Comparison of ENCODE assay signal across 8 cellular contexts in the genomic region with DNA sequence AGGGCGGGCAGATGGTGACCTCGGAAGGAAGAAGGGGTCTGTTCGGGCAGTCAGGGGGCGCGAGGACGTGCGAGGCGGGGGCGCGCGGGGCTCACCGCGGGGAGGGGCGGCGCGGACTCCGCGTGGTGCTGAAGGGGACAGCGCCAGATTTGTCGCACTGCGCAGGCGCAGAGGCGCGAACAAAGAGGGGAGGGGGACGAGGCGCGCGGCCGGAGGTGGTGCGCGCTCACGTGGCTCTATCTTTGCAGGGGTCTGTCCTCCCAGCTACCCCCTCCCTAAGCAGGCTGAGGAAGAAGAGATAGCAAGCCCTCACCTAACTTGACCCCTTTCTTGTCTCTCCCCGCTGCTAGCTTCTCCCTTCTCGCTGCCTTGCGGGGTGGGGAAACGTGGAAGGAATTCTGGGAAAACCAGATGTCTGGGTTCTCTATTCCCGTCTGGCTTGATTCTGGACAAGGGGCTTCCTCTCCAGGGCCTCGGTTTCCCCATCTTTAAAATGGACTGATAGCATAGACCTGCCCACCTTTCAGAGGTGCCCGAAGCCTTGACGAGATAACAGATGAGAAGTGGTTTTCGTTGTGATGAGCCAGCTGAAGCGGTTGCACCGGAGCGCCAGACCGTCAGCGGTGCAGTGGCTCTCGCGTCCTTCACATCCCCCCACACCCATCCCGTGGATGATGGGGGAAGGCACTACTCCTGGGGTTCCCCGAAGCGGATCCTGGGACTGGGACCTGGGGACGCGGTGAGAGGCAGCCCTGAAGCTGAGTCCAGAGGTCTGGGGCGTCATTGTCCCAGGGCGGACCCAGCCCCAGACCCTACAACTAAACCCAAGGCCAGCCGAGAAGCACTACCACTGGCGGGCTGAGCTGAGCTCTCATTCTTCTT. TPM values are rescaled to one million over a fixed set of nuclear protein-coding genes. Genes with fewer than 3 reads are reported as not detected.
DNase-seq lines count a peak whose midpoint lies in the region; ATAC-seq lines count a peak whose summit lies in the region.

No MANE protein-coding gene starts in this region.

- H3K27me3 ChIP-seq in iPS-15b (ENCODE audit: control insufficient read depth, insufficient read depth, low read length), result no peaks in the 10 kb centered on the region

- peak overlapping the region; percentile 87 for H3K4me3 ChIP-seq in iPS-15b (ENCODE audit: low read depth, low read length)
- H3K4me3 ChIP-seq in skin epidermis, result peak overlapping the region; percentile 72 to 89 (median 74)

- H3K27ac ChIP-seq in skin epidermis, result peak overlapping the region in 14 of 21 experiments; percentile 76 to 95 (median 89)

- peak overlapping the region; percentile 95 to 97 for H3K27ac Mint-ChIP-seq in T-cell

- H3K27me3 Mint-ChIP-seq in T-cell, result peaks cover 22 to 31% of the 10 kb centered on the region in 2 donors

- POLR2A ChIA-PET in T-cell (lab: Charles Lee), result interaction anchor here (0.5 to 1.1 kb wide), 2 partner anchors 23 to 333 kb away, joined by 3 read pairs; no protein-coding TSS in a partner anchor

- no peaks in the 10 kb centered on the region for H3K9me3 ChIP-seq in iPS-15b (ENCODE audit: control insufficient read depth, insufficient read depth, low read length)

- H3K4me1 Mint-ChIP-seq in T-cell, result peaks cover 26 to 46% (median 36%) of the 10 kb centered on the region in 3 donors

- H3K9ac ChIP-seq in iPS-15b (ENCODE audit: low read depth, low read length), result no peak overlapping the region

- H3K4me3 Mint-ChIP-seq in T-cell, result peak overlapping the region; percentile 95 to 98 (median 95)

- no peaks in the 10 kb centered on the region for H3K9me3 Mint-ChIP-seq in T-cell

- DNase-seq in Daoy (ENCODE audit: low read depth) (peak; percentile 57), MV-4-11 (lab: John Stamatoyannopoulos, UW) (peak; percentile 28), T-cell (peak in 33 of 34 experiments; percentile 41 to 70 (median 57)), astrocyte of the hippocampus (ENCODE audit: low read depth, low spot score) (peak; percentile 69)

- H3K36me3 ChIP-seq in iPS-15b (ENCODE audit: control insufficient read depth, insufficient read depth, low read length), result peaks cover 8% of the 10 kb centered on the region

- peaks cover 2% of the 10 kb centered on the region for H3K4me1 ChIP-seq in iPS-15b (ENCODE audit: control insufficient read depth, insufficient read depth, low read length)

- CTCF ChIA-PET in T-cell (lab: Charles Lee), result interaction anchor here in 1 of 2 donors (0.9 to 1.3 kb wide), 4 partner anchors 13 to 190 kb away, joined by 3 to 4 read pairs (median 3); no protein-coding TSS in a partner anchor

- no peaks in the 10 kb centered on the region for H3K36me3 Mint-ChIP-seq in T-cell

- ATAC-seq in T-cell (replicated peaks in 1 of 4), result peak in 1 of 4 experiments; percentile 14
- ATAC-seq in HG03175 (IDR thresholded peaks at IDR 0.05; ENCODE audit: unreplicated experiment), result no peak
- no peak for ATAC-seq in HG03521 (IDR thresholded peaks at IDR 0.05; ENCODE audit: unreplicated experiment)

RNA-seq across cellular contexts. Expression of gene FBXL15, which starts 0.8 kb away (rescaled TPM):
- total RNA-seq in Daoy (2014; rRNA removed; shearing (Covaris generic)), result 4.9 and 8.1 TPM in 2 replicates
- 10 to 100 TPM; 13.3 to 30.4 (median 23.7) TPM for total RNA-seq in T-cell

RNA-seq across cellular contexts. Expression of gene PSD, which starts 1.2 kb away (rescaled TPM):
- total RNA-seq in Daoy (2014; rRNA removed; shearing (Covaris generic)), result 0.29 TPM in 1 of 2 replicates, not detected in the other
- 10 to 100 TPM in 2 of 5 donors, 1 to 10 TPM in 3; 8.7 to 11.8 (median 8.8) TPM for total RNA-seq in T-cell

RNA-seq across cellular contexts. Expression of gene CUEDC2, which starts 12.6 kb away (rescaled TPM):
- 19.5 and 30.1 TPM in 2 replicates for total RNA-seq in Daoy (2014; rRNA removed; shearing (Covaris generic))
- total RNA-seq in T-cell, result 10 to 100 TPM; 32.2 to 41.4 (median 37.8) TPM

RNA-seq across cellular contexts. Expression of gene NFKB2, which starts 24.3 kb away (rescaled TPM):
- total RNA-seq in Daoy (2014; rRNA removed; shearing (Covaris generic)), result 44.0 and 47.3 TPM in 2 replicates
- total RNA-seq in T-cell, result 100 to 1,000 TPM in 4 of 5 donors, 10 to 100 TPM in 1; 94.1 to 229 (median 124) TPM

RNA-seq across cellular contexts. Expression of gene C10orf95, which starts 31.5 kb away (rescaled TPM):
- not detected in 2 replicates for total RNA-seq in Daoy (2014; rRNA removed; shearing (Covaris generic))
- under 1 TPM in 4 of 5 donors, not detected in 1; 0.23 to 0.92 (median 0.55) TPM for total RNA-seq in T-cell
